In the genomic region with DNA sequence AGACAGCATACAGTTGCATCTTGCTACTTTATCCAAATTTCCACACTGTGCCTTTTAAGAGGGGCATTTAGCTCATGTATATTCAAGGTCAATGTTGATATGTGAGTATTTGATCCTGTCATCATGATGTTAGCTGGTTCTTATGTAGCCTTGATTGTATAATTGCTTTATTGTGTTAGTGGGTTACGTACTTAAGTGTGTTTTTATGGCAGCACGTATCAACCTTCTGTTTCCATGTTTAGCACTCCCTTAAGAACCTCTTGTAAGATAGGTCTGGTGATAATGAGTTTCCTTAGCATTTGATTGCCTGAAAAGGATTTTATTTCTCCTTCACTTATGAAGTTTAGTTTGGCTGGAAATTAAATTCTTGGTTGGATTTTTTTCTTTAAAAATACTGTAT, we compare ENCODE assay signal across 25 cellular contexts.
"Had no signal": no experiment of that assay in that cellular context is flagged by ENCODE, and none has a peak within 500 bp of the region (broad histone marks: within the 10 kb centered on the region; RNA-seq: fewer than 3 reads in every experiment).

No MANE protein-coding gene starts in this region.

- H3K4me3 ChIP-seq: coronary artery, dorsolateral prefrontal cortex had no signal

- H3K36me3 ChIP-seq: brain microvascular endothelial cell, WERI-Rb-1 had no signal

- ATAC-seq: activated CD4-positive, CD25-positive, alpha-beta regulatory T cell treated with anti-CD3 and anti-CD28 coated beads, Interleukin-2, amount 50 U/mL, for 24 hours; activated CD8-positive, alpha-beta T cell treated with anti-CD3 and anti-CD28 coated beads for 36 hours; activated T-cell treated with anti-CD3 and anti-CD28 coated beads, Interleukin-2, amount 50 U/mL, for 4 hours; activated T-helper 17 cell treated with anti-CD3 and anti-CD28 coated beads, Interleukin-2, amount 50 U/mL, for 72 hours; esophagus mucosa had no signal

- DNase-seq: activated B cell treated with CpG ODN at 0.5 μM for 24 hours; activated CD4-positive, alpha-beta T cell treated with anti-CD3 and anti-CD28 coated beads for 48 hours; activated CD4-positive, alpha-beta T cell treated with anti-CD3 and anti-CD28 coated beads, Interleukin-2, amount 50 U/mL, for 1 hour; activated CD4-positive, alpha-beta T cell treated with anti-CD3 and anti-CD28 coated beads, Interleukin-2, amount 50 U/mL, for 48 hours; activated CD8-positive, alpha-beta memory T cell treated with anti-CD3 and anti-CD28 coated beads for 24 hours; activated CD8-positive, alpha-beta T cell treated with anti-CD3 and anti-CD28 coated beads for 36 hours; activated effector memory CD4-positive, alpha-beta T cell treated with Interleukin-2 at 50 U/mL for 16 hours; activated gamma-delta T cell treated with Interleukin-2 at 50 U/mL for 16 hours; activated naive CD4-positive, alpha-beta T cell treated with anti-CD3 and anti-CD28 coated beads, Interleukin-2, amount 50 U/mL, for 16 hours; activated naive CD4-positive, alpha-beta T cell treated with Interleukin-2 at 50 U/mL for 16 hours; activated T-cell treated with anti-CD3 and anti-CD28 coated beads, Interleukin-2, amount 50 U/mL, for 4 hours; amniotic stem cell; anterior cingulate cortex; brain microvascular endothelial cell; dorsolateral prefrontal cortex; effector memory CD4-positive, alpha-beta T cell; endodermal cell; foreskin fibroblast; head of caudate nucleus; T1000; WERI-Rb-1 had no signal
